12 cellular contexts compared by ENCODE assay signal in the genomic region with DNA sequence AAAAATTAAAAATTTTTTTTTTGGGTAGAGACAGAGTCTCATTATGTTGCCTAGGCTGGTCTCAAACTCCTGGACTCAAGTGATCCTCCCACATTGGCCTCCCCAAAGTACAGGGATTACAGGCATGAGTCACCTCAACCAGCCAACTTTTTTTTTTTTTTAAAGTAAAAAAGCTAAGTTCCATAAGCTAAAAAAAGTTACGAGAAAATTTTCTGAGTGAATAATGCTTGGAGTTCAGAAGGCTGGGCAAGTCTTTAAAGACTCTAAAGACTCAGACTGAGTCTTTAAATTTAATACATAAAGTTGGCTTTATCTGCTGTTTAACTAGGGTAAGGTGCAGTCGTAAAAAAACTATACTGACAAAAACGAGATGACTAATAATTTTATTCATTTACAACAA. TPM values are rescaled to one million over a fixed set of nuclear protein-coding genes. Genes with fewer than 3 reads are reported as not detected.
DNase-seq lines count a peak whose midpoint lies in the region; ATAC-seq, FAIRE-seq and TF ChIP-seq lines count a peak whose summit lies in the region.
"Had no signal": no experiment of that assay in that cellular context is flagged by ENCODE, and none has a peak within 500 bp of the region (broad histone marks: within the 10 kb centered on the region; RNA-seq: fewer than 3 reads in every experiment).

No MANE protein-coding gene starts in this region.

- peak overlapping the region; percentile 51 to 100 (median 79) for H3K4me3 Mint-ChIP-seq in CD8-positive, alpha-beta memory T cell
- peak overlapping the region; percentile 64 to 97 (median 75) for H3K4me3 Mint-ChIP-seq in T-cell

- peak overlapping the region; percentile 30; the same call in 1 of the 3 replicates for H3K4me2 ChIP-seq in A549
- no peak overlapping the region for H3K4me2 ChIP-seq in osteoblast (ENCODE audit: insufficient read depth, low read length)

- H3K79me2 ChIP-seq in osteoblast (ENCODE audit: insufficient read depth, low read length), result peaks cover 99% of the 10 kb centered on the region

- no peak overlapping the region for H2AFZ ChIP-seq in osteoblast (ENCODE audit: low read length)

- H3K27me3 Mint-ChIP-seq in CD8-positive, alpha-beta memory T cell, result no peaks in the 10 kb centered on the region
- no peaks in the 10 kb centered on the region for H3K27me3 Mint-ChIP-seq in T-cell
- H3K27me3 Mint-ChIP-seq: activated naive CD8-positive, alpha-beta T cell treated with anti-CD3 and anti-CD28 coated beads, Interleukin-2, amount 10 ng/mL, durations not matched to agents 7 days and 5 days had no signal

- no peak for DNase-seq in A549 (ENCODE audit: low read depth in 1 of 2, low spot score in 1 of 2)
- DNase-seq in CD8-positive, alpha-beta memory T cell, result no peak
- DNase-seq in T-cell, result no peak
- DNase-seq in fibroblast of mammary gland (ENCODE audit: low read depth), result peak; percentile 68
- DNase-seq in osteoblast (ENCODE audit: insufficient read length, low spot score, missing footprints), result no peak
- no peak for DNase-seq in DMS79 (lab: John Stamatoyannopoulos, UW)
- DNase-seq in mesenteric fat pad (ENCODE audit: low spot score), result no peak
- DNase-seq in midbrain (lab: John Stamatoyannopoulos, UW), result no peak
- DNase-seq: activated naive CD8-positive, alpha-beta T cell treated with anti-CD3 and anti-CD28 coated beads, Interleukin-2, amount 10 ng/mL, durations not matched to agents 7 days and 5 days; Calu3; NCI-H2029 treated with DMSO at 0.1 percent for 48 hours; stimulated activated naive CD4-positive, alpha-beta T cell treated with Interleukin-2 at 50 U/mL for 16 hours had no signal

- no peaks in the 10 kb centered on the region for H3K27me3 ChIP-seq in CD8-positive, alpha-beta memory T cell (ENCODE audit: insufficient read depth, low read length, poor library complexity, severe bottlenecking)
- no peaks in the 10 kb centered on the region for H3K27me3 ChIP-seq in osteoblast (ENCODE audit: insufficient read depth, low read length)

- TF ChIP-seq EP300 in A549 (IDR thresholded peaks at IDR 0.05), result no peak

- no peak overlapping the region for H3K27ac ChIP-seq in A549
- no peak overlapping the region for H3K27ac ChIP-seq in CD8-positive, alpha-beta memory T cell (ENCODE audit: low read depth, low read length)
- no peak overlapping the region for H3K27ac ChIP-seq in osteoblast (ENCODE audit: low read depth, low read length)

- H3K4me1 Mint-ChIP-seq in CD8-positive, alpha-beta memory T cell, result peaks cover 53 to 75% (median 65%) of the 10 kb centered on the region in 3 donors
- peaks cover 54 to 69% (median 63%) of the 10 kb centered on the region in 3 donors for H3K4me1 Mint-ChIP-seq in T-cell

- 58% methylated on average over 3 of the region's 3 CpGs for WGBS in A549 (ENCODE audit: missing lambda C conversion rate)

- FAIRE-seq in A549 (lab: Jason Lieb, UNC), result no peak

- H3K4me3 ChIP-seq in A549 (no peak overlapping the region), fibroblast of mammary gland (ENCODE audit: control insufficient read depth, low read depth, low read length) (no peak overlapping the region), osteoblast (ENCODE audit: insufficient read depth, low read length) (no peak overlapping the region)
- H3K4me3 ChIP-seq in CD8-positive, alpha-beta memory T cell (ENCODE audit: low read length), result peak overlapping the region; percentile 46

- TF ChIP-seq RAD21 in A549 (conservative IDR thresholded peaks at IDR 0.05 in 1 of 2, IDR thresholded peaks at IDR 0.05 in 1 of 2), result no peak

- ATAC-seq in A549 (no peak), T-cell (replicated peaks in 1 of 4) (no peak)

- H3K9me3 Mint-ChIP-seq in CD8-positive, alpha-beta memory T cell, result no peaks in the 10 kb centered on the region
- no peaks in the 10 kb centered on the region for H3K9me3 Mint-ChIP-seq in T-cell
- H3K9me3 Mint-ChIP-seq: activated naive CD8-positive, alpha-beta T cell treated with anti-CD3 and anti-CD28 coated beads, Interleukin-2, amount 10 ng/mL, durations not matched to agents 7 days and 5 days had no signal

- H3K4me1 ChIP-seq in A549 (peaks cover 24% of the 10 kb centered on the region), osteoblast (ENCODE audit: insufficient read depth, low read length) (peaks cover 19% of the 10 kb centered on the region)
- peaks cover 70% of the 10 kb centered on the region for H3K4me1 ChIP-seq in CD8-positive, alpha-beta memory T cell (ENCODE audit: insufficient read depth, low read length)

- CTCF ChIA-PET in A549 (lab: Yijun Ruan, JAX), result interaction anchor here (0.7 to 1.5 kb wide), 4 partner anchors 14 to 521 kb away, joined by 3 read pairs; no protein-coding TSS in a partner anchor
- CTCF ChIA-PET in CD8-positive, alpha-beta memory T cell (lab: Charles Lee), result interaction anchor here (1.0 to 11.5 kb wide), 7 partner anchors 16 to 127 kb away, joined by 3 to 122 read pairs (median 4); no protein-coding TSS in a partner anchor
- CTCF ChIA-PET in T-cell (lab: Charles Lee), result interaction anchor here (0.7 to 1.3 kb wide), 2 partner anchors 12 to 16 kb away, joined by 3 read pairs; no protein-coding TSS in a partner anchor

- H4K20me1 ChIP-seq in osteoblast (ENCODE audit: insufficient read depth, low read length), result peaks cover 60% of the 10 kb centered on the region

- H3K9me3 ChIP-seq in A549 (no peaks in the 10 kb centered on the region), osteoblast (ENCODE audit: low read depth, low read length) (no peaks in the 10 kb centered on the region)
- H3K9me3 ChIP-seq in CD8-positive, alpha-beta memory T cell (ENCODE audit: low read length), result no peaks in the 10 kb centered on the region

- H3K36me3 ChIP-seq in CD8-positive, alpha-beta memory T cell (ENCODE audit: insufficient read depth, low read length), result peaks cover 26% of the 10 kb centered on the region
- H3K36me3 ChIP-seq in osteoblast (ENCODE audit: insufficient read depth, low read length), result peaks cover 38% of the 10 kb centered on the region

- peaks cover 0 to 77% (median 7%) of the 10 kb centered on the region in 3 donors for H3K36me3 Mint-ChIP-seq in CD8-positive, alpha-beta memory T cell
- peaks cover 21% of the 10 kb centered on the region for H3K36me3 Mint-ChIP-seq in T-cell

- no peak for TF ChIP-seq POLR2A in A549 (IDR thresholded peaks at IDR 0.05; ENCODE audit: low read length)

- POLR2A ChIA-PET in A549 (lab: Yijun Ruan, JAX), result no interaction called here
- POLR2A ChIA-PET in CD8-positive, alpha-beta memory T cell (lab: Charles Lee), result interaction anchor here (0.6 to 1.3 kb wide), 6 partner anchors 12 to 422 kb away, joined by 3 to 4 read pairs (median 4); partner anchors contain the start of gene CXCR5
- POLR2A ChIA-PET in T-cell (lab: Charles Lee), result interaction anchor here (0.6 to 1.3 kb wide), 8 partner anchors 11 to 780 kb away, joined by 3 to 8 read pairs (median 3); no protein-coding TSS in a partner anchor

- TF ChIP-seq CTCF in A549 (IDR thresholded peaks at IDR 0.05) (no peak), fibroblast of mammary gland (conservative IDR thresholded peaks at IDR 0.05; ENCODE audit: control insufficient read depth, insufficient read depth, low read depth, low read length) (no peak), osteoblast (IDR thresholded peaks at IDR 0.05; ENCODE audit: extremely low read depth, low read depth, low read length) (no peak)

- peak overlapping the region in 7 of 8 donors; percentile 3 to 99 (median 73) for H3K27ac Mint-ChIP-seq in CD8-positive, alpha-beta memory T cell
- no peak overlapping the region for H3K27ac Mint-ChIP-seq in T-cell
- H3K27ac Mint-ChIP-seq: activated naive CD8-positive, alpha-beta T cell treated with anti-CD3 and anti-CD28 coated beads, Interleukin-2, amount 10 ng/mL, durations not matched to agents 7 days and 5 days had no signal

TF ChIP-seq in A549, 52 proteins besides CTCF, POLR2A, EP300 and RAD21:
- no peak; the same call in 1 of the 2 replicates for TF ChIP-seq FOSL2 (IDR thresholded peaks at IDR 0.05)
- peak; percentile 42; the same call in 1 of the 2 replicates for TF ChIP-seq FOSL2 (CRISPR knock-in tag; IDR thresholded peaks at IDR 0.05)
- no peak for TF ChIP-seq GATA3 (IDR thresholded peaks at IDR 0.05; ENCODE audit: borderline replicate concordance)
- no peak for TF ChIP-seq EHMT2 (IDR thresholded peaks at IDR 0.05; ENCODE audit: low read depth)
- TF ChIP-seq SREBF2 (IDR thresholded peaks at IDR 0.05), result no peak
- no peak for TF ChIP-seq CBX2 (IDR thresholded peaks at IDR 0.05; ENCODE audit: borderline replicate concordance, low read depth)
- no peak for TF ChIP-seq CHD2 (IDR thresholded peaks at IDR 0.05; ENCODE audit: low read length, partially characterized antibody)

RNA-seq across cellular contexts. Expression of gene DDX6, which starts 5.6 kb away (rescaled TPM):
- polyA plus RNA-seq in A549 (2011; rRNA removed) (41.4 and 43.8 TPM in 2 replicates), A549 (2017; fragmentation: RNase III; extraction: RNeasy Plus Mini Kit Qiagen cat#74134 plus additional on column Dnase treatment) (35.1 to 37.7 TPM (median 36.3 TPM) in 3 replicates)
- 3.2 and 4.6 TPM in 2 replicates for polyA plus RNA-seq in A549 (2012; cell fraction: cytosol; rRNA removed)
- 3.1 and 5.9 TPM in 2 replicates for polyA plus RNA-seq in A549 (2012; cell fraction: nucleus; rRNA removed)
- polyA minus RNA-seq in A549 (2011; rRNA and poly(A)+ RNA removed), result 70.5 and 78.4 TPM in 2 replicates
- total RNA-seq in CD8-positive, alpha-beta memory T cell, result 100 to 1,000 TPM; 187 to 189 TPM
- 85.6 TPM for polyA plus RNA-seq in CD8-positive, alpha-beta memory T cell
- total RNA-seq in T-cell (100 to 1,000 TPM; 220 to 312 (median 244) TPM), osteoblast (116 and 122 TPM in 2 replicates), mesenteric fat pad (103 TPM)

Comparison
In these comparisons a context has a peak if more than half of its experiments do, and no peak if none do; other contexts are left out.
1. H3K27ac Mint-ChIP-seq: peak in CD8-positive, alpha-beta memory T cell (7 of 8); none in T-cell (0 of 2).